ENCODE assay signal across 8 cellular contexts in genomic region chr17:44187131-44187899, GRCh38. TPM values are rescaled to one million over a fixed set of nuclear protein-coding genes. Genes with fewer than 3 reads are reported as not detected.
DNase-seq lines count a peak whose midpoint lies in the region; ATAC-seq and TF ChIP-seq lines count a peak whose summit lies in the region.

No MANE protein-coding gene starts in this region.

- peak overlapping the region; percentile 99 for H3K4me3 ChIP-seq in choroid plexus epithelial cell (ENCODE audit: low read depth, low read length)
- peak overlapping the region; percentile 96 for H3K4me3 ChIP-seq in lower lobe of right lung
- H3K4me3 ChIP-seq in upper lobe of left lung: peak overlapping the region; percentile 63 to 96 (median 75)

- H3K36me3 ChIP-seq in lower lobe of right lung: peaks cover 37% of the 10 kb centered on the region
- peaks cover 3 to 43% (median 22%) of the 10 kb centered on the region in 4 donors for H3K36me3 ChIP-seq in upper lobe of left lung

- TF ChIP-seq EP300 in upper lobe of left lung (IDR thresholded peaks at IDR 0.05): no peak

- H3K36me3 Mint-ChIP-seq in activated T-cell treated with anti-CD3 and anti-CD28 coated beads, Interleukin-2, amount 50 U/mL, for 4 hours (ENCODE audit: insufficient read depth): peaks cover 15% of the 10 kb centered on the region

- peaks cover 41% of the 10 kb centered on the region for H3K4me1 Mint-ChIP-seq in activated T-cell treated with anti-CD3 and anti-CD28 coated beads, Interleukin-2, amount 50 U/mL, for 4 hours (ENCODE audit: low read depth)

- peak in 1 of 4 donors; percentile 45 for TF ChIP-seq POLR2A in upper lobe of left lung (IDR thresholded peaks at IDR 0.05)

- no peaks in the 10 kb centered on the region for H3K27me3 Mint-ChIP-seq in activated T-cell treated with anti-CD3 and anti-CD28 coated beads, Interleukin-2, amount 50 U/mL, for 4 hours (ENCODE audit: low read depth)

- no peak for TF ChIP-seq CTCF in choroid plexus epithelial cell (conservative IDR thresholded peaks at IDR 0.05; ENCODE audit: low read depth, low read length)
- no peak for TF ChIP-seq CTCF in lower lobe of right lung (IDR thresholded peaks at IDR 0.05)
- no peak for TF ChIP-seq CTCF in upper lobe of left lung (IDR thresholded peaks at IDR 0.05)

- H3K27ac ChIP-seq in lower lobe of right lung (peak overlapping the region; percentile 99), upper lobe of left lung (peak overlapping the region; percentile 96 to 99 (median 98))

- peak; percentile 64 to 68 for ATAC-seq in activated T-cell treated with anti-CD3 and anti-CD28 coated beads, Interleukin-2, amount 50 U/mL, for 4 hours
- peak; percentile 32 for ATAC-seq in HG02763 (IDR thresholded peaks at IDR 0.05; ENCODE audit: unreplicated experiment)
- ATAC-seq in lower lobe of right lung: peak; percentile 80 to 84
- peak; percentile 84 to 86 for ATAC-seq in upper lobe of left lung (ENCODE audit: low FRiP score in 2 of 2)

- H3K27me3 ChIP-seq in lower lobe of right lung (ENCODE audit: low read depth): no peaks in the 10 kb centered on the region
- no peaks in the 10 kb centered on the region for H3K27me3 ChIP-seq in upper lobe of left lung

- peaks cover 27% of the 10 kb centered on the region for H3K4me1 ChIP-seq in lower lobe of right lung
- H3K4me1 ChIP-seq in upper lobe of left lung: peaks cover 28 to 42% (median 33%) of the 10 kb centered on the region in 4 donors

- 2% methylated on average over 17 to 31 of the region's 32 CpGs for WGBS in upper lobe of left lung, 2 donors

- DNase-seq in activated T-cell treated with anti-CD3 and anti-CD28 coated beads, Interleukin-2, amount 50 U/mL, for 4 hours: no peak
- DNase-seq in activated T-cell treated with anti-CD3 and anti-CD28 coated beads for 4 hours: no peak
- DNase-seq in OCI-M1 (lab: John Stamatoyannopoulos, UW): peak; percentile 59
- peak; percentile 56 for DNase-seq in choroid plexus epithelial cell (ENCODE audit: low read depth)
- peak; percentile 75 for DNase-seq in lower lobe of right lung
- DNase-seq in upper lobe of left lung: peak in 1 of 2 donors; percentile 90
- DNase-seq in KG1 (lab: John Stamatoyannopoulos, UW): no peak

- intact Hi-C loops in lower lobe of right lung (cut with DNase I): no loop called here

- peak overlapping the region; percentile 100 for H3K4me3 Mint-ChIP-seq in activated T-cell treated with anti-CD3 and anti-CD28 coated beads, Interleukin-2, amount 50 U/mL, for 4 hours

- H3K9me3 Mint-ChIP-seq in activated T-cell treated with anti-CD3 and anti-CD28 coated beads, Interleukin-2, amount 50 U/mL, for 4 hours: no peaks in the 10 kb centered on the region

- H3K9me3 ChIP-seq in lower lobe of right lung (no peaks in the 10 kb centered on the region), upper lobe of left lung (no peaks in the 10 kb centered on the region)

RNA-seq across cellular contexts. Expression of gene TMUB2, which starts 0.5 kb away (rescaled TPM):
- 10 to 100 TPM; 15.2 to 19.6 (median 17.9) TPM for total RNA-seq in activated T-cell treated with anti-CD3 and anti-CD28 coated beads, Interleukin-2, amount 50 U/mL, for 4 hours
- 41.9 TPM for total RNA-seq in lower lobe of right lung
- 10 to 100 TPM; 28.5 to 46.1 (median 34.9) TPM for total RNA-seq in upper lobe of left lung

RNA-seq across cellular contexts. Expression of gene ATXN7L3, which starts 12.4 kb away (rescaled TPM):
- total RNA-seq in activated T-cell treated with anti-CD3 and anti-CD28 coated beads, Interleukin-2, amount 50 U/mL, for 4 hours: 100 to 1,000 TPM; 101 to 111 (median 110) TPM
- total RNA-seq in lower lobe of right lung (67.4 TPM), upper lobe of left lung (10 to 100 TPM; 41.4 to 79.0 (median 46.9) TPM)

RNA-seq across cellular contexts. Expression of gene ASB16, which starts 16.8 kb away (rescaled TPM):
- total RNA-seq in activated T-cell treated with anti-CD3 and anti-CD28 coated beads, Interleukin-2, amount 50 U/mL, for 4 hours: under 1 TPM in 2 of 3 donors, not detected in 1; 0.08 to 0.11 TPM
- total RNA-seq in lower lobe of right lung (not detected), upper lobe of left lung (under 1 TPM in 1 of 6 donors, not detected in 5; 0.11 TPM)

RNA-seq across cellular contexts. Expression of gene UBTF, which starts 32.2 kb away (rescaled TPM):
- total RNA-seq in activated T-cell treated with anti-CD3 and anti-CD28 coated beads, Interleukin-2, amount 50 U/mL, for 4 hours: 100 to 1,000 TPM; 147 to 158 (median 154) TPM
- total RNA-seq in lower lobe of right lung (56.7 TPM), upper lobe of left lung (10 to 100 TPM; 41.2 to 94.3 (median 67.6) TPM)

RNA-seq across cellular contexts. Expression of gene HROB, which starts 45.6 kb away (rescaled TPM):
- total RNA-seq in activated T-cell treated with anti-CD3 and anti-CD28 coated beads, Interleukin-2, amount 50 U/mL, for 4 hours: 1 to 10 TPM; 6.4 to 9.4 (median 7.9) TPM
- 0.50 TPM for total RNA-seq in lower lobe of right lung
- 1 to 10 TPM in 4 of 6 donors, under 1 TPM in 2; 0.89 to 1.4 (median 1.0) TPM for total RNA-seq in upper lobe of left lung

Comparison
In these comparisons a context has a peak if more than half of its experiments do, and no peak if none do; other contexts are left out.
1. ATAC-seq: peak in every context shown above with its lines; median percentile 85 in upper lobe of left lung; 82 in lower lobe of right lung; 66 in activated T-cell treated with anti-CD3 and anti-CD28 coated beads, Interleukin-2, amount 50 U/mL, for 4 hours; 32 in HG02763.
2. DNase-seq: peak in OCI-M1 (single experiment), choroid plexus epithelial cell (single experiment) and lower lobe of right lung (single experiment); none in activated T-cell treated with anti-CD3 and anti-CD28 coated beads, Interleukin-2, amount 50 U/mL, for 4 hours (single experiment), activated T-cell treated with anti-CD3 and anti-CD28 coated beads for 4 hours (single experiment) and KG1 (single experiment).
3. Peak in every context shown above with its lines, with median percentiles within 50 percentile points of each other: H3K4me3 ChIP-seq.